ENCODE assay signal across 8 cellular contexts in the genomic region with DNA sequence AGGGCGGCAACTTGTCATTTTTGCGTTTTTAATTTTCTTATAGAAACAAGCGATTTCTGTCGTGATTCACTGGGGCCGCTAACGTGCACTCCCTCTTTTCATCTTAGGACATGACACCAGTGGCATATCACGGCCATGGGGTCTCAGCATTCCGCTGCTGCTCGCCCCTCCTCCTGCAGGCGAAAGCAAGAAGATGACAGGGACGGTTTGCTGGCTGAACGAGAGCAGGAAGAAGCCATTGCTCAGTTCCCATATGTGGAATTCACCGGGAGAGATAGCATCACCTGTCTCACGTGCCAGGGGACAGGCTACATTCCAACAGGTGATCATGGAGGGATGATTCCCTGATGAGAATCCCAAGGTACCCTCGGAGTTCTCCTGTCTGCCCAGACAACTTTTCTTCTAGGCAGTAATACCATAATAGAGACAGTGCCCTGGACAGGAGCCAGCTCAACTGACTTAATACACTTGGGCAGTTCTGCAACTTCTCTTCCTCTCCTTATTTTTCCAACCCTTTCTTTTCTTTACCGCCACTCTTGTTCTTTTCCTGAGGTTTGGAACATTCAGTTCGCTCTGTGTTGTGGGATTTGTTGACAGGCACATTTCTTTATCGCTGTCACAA. TPM values are rescaled to one million over a fixed set of nuclear protein-coding genes. Genes with fewer than 3 reads are reported as not detected.
A peak's percentile ranks its signal among the peaks of the same experiment; 100 is the strongest.
DNase-seq lines count a peak whose midpoint lies in the region; ATAC-seq lines count a peak whose summit lies in the region.

No MANE protein-coding gene starts in this region.

- DNase-seq in ELF-1 (ENCODE audit: low read depth, low spot score) (peak; percentile 37), iPS-NIHi11 (ENCODE audit: low spot score) (peak; percentile 55), ureter (ENCODE audit: low spot score) (no peak)
- no peak for DNase-seq in activated naive CD4-positive, alpha-beta T cell treated with anti-CD3 and anti-CD28 coated beads, Interleukin-2, amount 50 U/mL, for 72 hours (ENCODE audit: low spot score in 2 of 2)
- DNase-seq in stimulated activated CD4-positive, alpha-beta T cell treated with anti-CD3 and anti-CD28 coated beads, Interleukin-4, amount 100 ng/mL, for 24 hours: peak; percentile 19
- no peak for DNase-seq in activated CD8-positive, alpha-beta memory T cell treated with anti-CD3 and anti-CD28 coated beads, Interleukin-2, amount 50 U/mL, for 4 hours

- peaks cover 48% of the 10 kb centered on the region for H3K36me3 ChIP-seq in KOPT-K1 (ENCODE audit: insufficient read depth, low read length)

- peak overlapping the region; percentile 72 for H3K27ac ChIP-seq in KOPT-K1 (ENCODE audit: low read depth, low read length, poor library complexity, severe bottlenecking)

- peaks cover 0 to 8% of the 10 kb centered on the region in 2 donors for H3K9me3 Mint-ChIP-seq in activated naive CD4-positive, alpha-beta T cell treated with anti-CD3 and anti-CD28 coated beads, Interleukin-2, amount 50 U/mL, for 72 hours

- H3K27ac Mint-ChIP-seq in activated naive CD4-positive, alpha-beta T cell treated with anti-CD3 and anti-CD28 coated beads, Interleukin-2, amount 50 U/mL, for 72 hours: peak overlapping the region; percentile 56 to 96

- H3K36me3 Mint-ChIP-seq in activated naive CD4-positive, alpha-beta T cell treated with anti-CD3 and anti-CD28 coated beads, Interleukin-2, amount 50 U/mL, for 72 hours: peaks cover 43 to 49% of the 10 kb centered on the region in 2 donors

- peaks cover 10% of the 10 kb centered on the region for H3K9me3 ChIP-seq in KOPT-K1 (ENCODE audit: insufficient read depth, low read length, poor library complexity, severe bottlenecking)

- ATAC-seq in activated naive CD4-positive, alpha-beta T cell treated with anti-CD3 and anti-CD28 coated beads, Interleukin-2, amount 50 U/mL, for 72 hours: peak in 1 of 2 donors; percentile 16
- ATAC-seq in HG02798 (IDR thresholded peaks at IDR 0.05; ENCODE audit: poor library complexity, unreplicated experiment): no peak

RNA-seq across cellular contexts. Expression of a gene that starts 0.8 kb away (rescaled TPM):
- 100 to 1,000 TPM; 134 to 305 TPM for total RNA-seq in activated naive CD4-positive, alpha-beta T cell treated with anti-CD3 and anti-CD28 coated beads, Interleukin-2, amount 50 U/mL, for 72 hours
- total RNA-seq in ureter: 39.0 TPM

RNA-seq across cellular contexts. Expression of a gene that starts 40.1 kb away (rescaled TPM):
- total RNA-seq in activated naive CD4-positive, alpha-beta T cell treated with anti-CD3 and anti-CD28 coated beads, Interleukin-2, amount 50 U/mL, for 72 hours: not detected
- not detected for total RNA-seq in ureter

RNA-seq across cellular contexts. Expression of a gene that starts 59.4 kb away (rescaled TPM):
- total RNA-seq in activated naive CD4-positive, alpha-beta T cell treated with anti-CD3 and anti-CD28 coated beads, Interleukin-2, amount 50 U/mL, for 72 hours: 100 to 1,000 TPM in 1 of 2 donors, 10 to 100 TPM in 1; 92.4 to 133 TPM
- 12.6 TPM for total RNA-seq in ureter

Comparison
In these comparisons a context has a peak if more than half of its experiments do, and no peak if none do; other contexts are left out.
1. DNase-seq: peak in ELF-1 (single experiment), iPS-NIHi11 (single experiment) and stimulated activated CD4-positive, alpha-beta T cell treated with anti-CD3 and anti-CD28 coated beads, Interleukin-4, amount 100 ng/mL, for 24 hours (single experiment); none in activated naive CD4-positive, alpha-beta T cell treated with anti-CD3 and anti-CD28 coated beads, Interleukin-2, amount 50 U/mL, for 72 hours (0 of 2), ureter (single experiment) and activated CD8-positive, alpha-beta memory T cell treated with anti-CD3 and anti-CD28 coated beads, Interleukin-2, amount 50 U/mL, for 4 hours (single experiment).